Comparison of ENCODE assay signal across 8 cellular contexts in genomic region chr14:21267886-21268611, GRCh38. TPM values are rescaled to one million over a fixed set of nuclear protein-coding genes. Genes with fewer than 3 reads are reported as not detected.
DNase-seq lines count a peak whose midpoint lies in the region; TF ChIP-seq lines count a peak whose summit lies in the region.

No MANE protein-coding gene starts in this region.

- H3K18ac ChIP-seq in mesenchymal stem cell (ENCODE audit: low read depth in 1 of 2, low read length in 2 of 2): no peak overlapping the region

- no peak overlapping the region for H3K23ac ChIP-seq in mesenchymal stem cell (ENCODE audit: low read length in 2 of 2)

- H2BK15ac ChIP-seq in mesenchymal stem cell (ENCODE audit: low read depth, poor library complexity, severe bottlenecking): no peak overlapping the region

- DNase-seq in HL-60 (ENCODE audit: low read depth in 1 of 2, low spot score in 1 of 2) (no peak), brain microvascular endothelial cell (no peak), mesenchymal stem cell (peak; percentile 76), NCI-H2029 treated with DMSO at 0.1 percent for 48 hours (lab: John Stamatoyannopoulos, UW) (no peak), HuH-7.5 (ENCODE audit: low spot score) (no peak)
- DNase-seq in stimulated activated naive CD4-positive, alpha-beta T cell treated with Interleukin-2 at 50 U/mL for 16 hours (lab: John Stamatoyannopoulos, UW): no peak
- DNase-seq in stimulated activated CD4-positive, alpha-beta T cell treated with anti-CD3 and anti-CD28 coated beads, Interleukin-2, amount 100 ng/mL, for 48 hours: no peak

- H3K9ac ChIP-seq in mesenchymal stem cell (ENCODE audit: low read length): peak overlapping the region; percentile 100

- no peak overlapping the region for H3K4ac ChIP-seq in mesenchymal stem cell (ENCODE audit: low read depth in 1 of 2, low read length in 2 of 2)

- H3K27ac ChIP-seq in 22Rv1 (peak overlapping the region; percentile 89), HL-60 (replicated peaks) (peak overlapping the region; percentile 94), brain microvascular endothelial cell (peak overlapping the region; percentile 89), mesenchymal stem cell (ENCODE audit: low read length, poor library complexity, severe bottlenecking) (peak overlapping the region; percentile 67)

- 0% methylated on average over 9 of the region's 16 CpGs for WGBS in mesenchymal stem cell

- H2AFZ ChIP-seq in mesenchymal stem cell (ENCODE audit: low read depth, low read length): no peak overlapping the region

- H3K27me3 ChIP-seq in HL-60 (ENCODE audit: insufficient read depth, poor library complexity, severe bottlenecking) (no peaks in the 10 kb centered on the region), brain microvascular endothelial cell (replicated peaks) (no peaks in the 10 kb centered on the region), mesenchymal stem cell (ENCODE audit: control insufficient read depth in 1 of 2, insufficient read depth in 1 of 2, low read length in 2 of 2) (no peaks in the 10 kb centered on the region)

- no peak overlapping the region for H2BK12ac ChIP-seq in mesenchymal stem cell (ENCODE audit: low read length in 2 of 2)

- H2BK120ac ChIP-seq in mesenchymal stem cell (ENCODE audit: low read depth, low read length): no peak overlapping the region

- no peak for TF ChIP-seq CTCF in 22Rv1 (IDR thresholded peaks at IDR 0.05)
- no peak for TF ChIP-seq CTCF in HL-60 (IDR thresholded peaks at IDR 0.05; ENCODE audit: insufficient read depth, low read length)
- no peak for TF ChIP-seq CTCF in brain microvascular endothelial cell (IDR thresholded peaks at IDR 0.05; ENCODE audit: low read depth, low read length, missing control alignments)

- H4K8ac ChIP-seq in mesenchymal stem cell (ENCODE audit: low read length): no peak overlapping the region

- H3K4me3 ChIP-seq in HL-60 (replicated peaks; ENCODE audit: insufficient read depth, low read length) (peak overlapping the region; percentile 74), brain microvascular endothelial cell (ENCODE audit: low read depth, low read length) (peak overlapping the region; percentile 99), mesenchymal stem cell (ENCODE audit: insufficient read depth in 1 of 2, low read depth in 1 of 2, low read length in 2 of 2) (peak overlapping the region in 1 of 2 experiments; percentile 99)

- H3K4me1 ChIP-seq in mesenchymal stem cell (ENCODE audit: control insufficient read depth, insufficient read depth, low read depth, low read length): peaks cover 15% of the 10 kb centered on the region

- in situ Hi-C loops in brain microvascular endothelial cell (cut with HindIII; ENCODE audit: low pct_ligation_motif_present, low sequenced_read_pairs): no loop called here

- no peak overlapping the region for H2AK5ac ChIP-seq in mesenchymal stem cell (ENCODE audit: low read length, severe bottlenecking)

- H3K4me2 ChIP-seq in mesenchymal stem cell (ENCODE audit: low read length, poor library complexity, severe bottlenecking): peak overlapping the region; percentile 43

- peaks cover 37% of the 10 kb centered on the region for H3K36me3 ChIP-seq in brain microvascular endothelial cell (replicated peaks)
- H3K36me3 ChIP-seq in mesenchymal stem cell (ENCODE audit: control insufficient read depth in 1 of 2, insufficient read depth in 2 of 2, low read depth in 1 of 2, low read length in 2 of 2): peaks cover 16 to 46% of the 10 kb centered on the region in 2 experiments

- H3K9me3 ChIP-seq in mesenchymal stem cell (ENCODE audit: control insufficient read depth, low read length): no peaks in the 10 kb centered on the region

- peaks cover 1% of the 10 kb centered on the region for H3K79me1 ChIP-seq in mesenchymal stem cell (replicated peaks; ENCODE audit: low read length, poor library complexity, severe bottlenecking)

- no peak overlapping the region for H4K91ac ChIP-seq in mesenchymal stem cell (ENCODE audit: low read length)

- H2BK5ac ChIP-seq in mesenchymal stem cell (ENCODE audit: low read depth, low read length, poor library complexity, severe bottlenecking): no peak overlapping the region

- no peak overlapping the region for H3K14ac ChIP-seq in mesenchymal stem cell (ENCODE audit: low read length in 2 of 2)

RNA-seq across cellular contexts. Expression of gene HNRNPC, which starts 1.2 kb away (rescaled TPM):
- polyA plus RNA-seq in mesenchymal stem cell (2013, experiment 1 of 2): 493 TPM
- polyA plus RNA-seq in mesenchymal stem cell (2013, experiment 2 of 2): 510 TPM

RNA-seq across cellular contexts. Expression of gene RPGRIP1, which starts 11.8 kb away (rescaled TPM):
- polyA plus RNA-seq in mesenchymal stem cell (2013, experiment 1 of 2): 0.18 TPM
- 0.10 TPM for polyA plus RNA-seq in mesenchymal stem cell (2013, experiment 2 of 2)
